In the genomic region with DNA sequence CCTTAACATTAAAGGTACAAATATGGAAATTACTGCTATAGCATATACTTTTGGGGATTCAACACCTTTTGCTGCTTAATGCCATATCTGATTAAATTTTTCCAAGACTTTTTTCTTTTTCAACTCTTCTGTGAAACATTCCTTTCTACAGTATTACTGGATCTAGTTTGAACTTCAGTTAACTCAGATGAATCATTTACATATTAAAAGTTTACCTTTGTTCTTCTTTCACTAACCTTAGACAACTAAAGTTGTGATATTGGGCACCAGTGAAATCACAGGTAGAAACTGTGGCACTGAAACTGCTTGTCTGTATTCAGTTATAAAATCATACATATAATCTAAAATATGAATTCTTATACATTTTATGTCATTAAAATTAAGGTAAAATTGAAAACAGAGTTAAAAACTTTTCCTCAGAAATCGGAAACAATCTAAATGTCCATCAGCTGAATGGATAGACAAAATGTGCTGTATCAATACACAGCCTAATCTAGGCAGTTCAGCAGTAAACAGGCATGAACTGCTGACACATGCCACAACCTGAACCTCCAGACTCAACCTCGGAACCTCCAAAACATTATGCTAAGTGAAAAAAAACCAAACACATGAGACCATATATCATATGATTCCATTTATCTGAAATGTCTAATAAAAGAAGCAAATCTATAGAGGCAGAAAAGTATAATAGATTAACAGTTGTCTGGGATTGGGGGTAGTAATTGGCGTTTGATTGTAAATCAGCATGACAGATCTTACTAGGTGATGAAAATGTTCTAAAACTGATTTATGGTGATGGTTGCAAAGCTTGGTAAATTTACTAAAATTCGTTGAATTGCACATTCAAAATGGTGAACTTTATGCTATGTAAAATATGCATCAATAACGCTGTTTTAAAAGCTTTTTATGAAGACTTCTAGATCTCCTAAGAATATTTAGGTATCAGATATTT, we compare ENCODE assay signal across 1 cellular context.
TF ChIP-seq lines count a peak whose summit lies in the region.

No MANE protein-coding gene starts in this region.

TF ChIP-seq in HCT116, 20 proteins besides CTCF, POLR2A, EP300 and RAD21 (continued from another document):
- TF ChIP-seq, protein P1, sequence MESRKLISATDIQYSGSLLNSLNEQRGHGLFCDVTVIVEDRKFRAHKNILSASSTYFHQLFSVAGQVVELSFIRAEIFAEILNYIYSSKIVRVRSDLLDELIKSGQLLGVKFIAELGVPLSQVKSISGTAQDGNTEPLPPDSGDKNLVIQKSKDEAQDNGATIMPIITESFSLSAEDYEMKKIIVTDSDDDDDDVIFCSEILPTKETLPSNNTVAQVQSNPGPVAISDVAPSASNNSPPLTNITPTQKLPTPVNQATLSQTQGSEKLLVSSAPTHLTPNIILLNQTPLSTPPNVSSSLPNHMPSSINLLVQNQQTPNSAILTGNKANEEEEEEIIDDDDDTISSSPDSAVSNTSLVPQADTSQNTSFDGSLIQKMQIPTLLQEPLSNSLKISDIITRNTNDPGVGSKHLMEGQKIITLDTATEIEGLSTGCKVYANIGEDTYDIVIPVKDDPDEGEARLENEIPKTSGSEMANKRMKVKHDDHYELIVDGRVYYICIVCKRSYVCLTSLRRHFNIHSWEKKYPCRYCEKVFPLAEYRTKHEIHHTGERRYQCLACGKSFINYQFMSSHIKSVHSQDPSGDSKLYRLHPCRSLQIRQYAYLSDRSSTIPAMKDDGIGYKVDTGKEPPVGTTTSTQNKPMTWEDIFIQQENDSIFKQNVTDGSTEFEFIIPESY (IDR thresholded peaks at IDR 0.05; ENCODE audit: extremely low read depth, insufficient replicate concordance, low read length), result no peak
- TF ChIP-seq MAX (IDR thresholded peaks at IDR 0.05) (no peak), FOSL1 (IDR thresholded peaks at IDR 0.05; ENCODE audit: low read depth) (no peak), YY1 (IDR thresholded peaks at IDR 0.05; ENCODE audit: extremely low read depth, insufficient replicate concordance, low read depth, low read length) (no peak), EZH2 (IDR thresholded peaks at IDR 0.05) (no peak), CBX3 (IDR thresholded peaks at IDR 0.05; ENCODE audit: low read depth) (no peak), SIN3A (IDR thresholded peaks at IDR 0.05; ENCODE audit: low read depth) (no peak), JUND (IDR thresholded peaks at IDR 0.05) (no peak), SRF (IDR thresholded peaks at IDR 0.05; ENCODE audit: low read depth) (no peak)
